Comparison of ENCODE assay signal across 26 cellular contexts in the genomic region with DNA sequence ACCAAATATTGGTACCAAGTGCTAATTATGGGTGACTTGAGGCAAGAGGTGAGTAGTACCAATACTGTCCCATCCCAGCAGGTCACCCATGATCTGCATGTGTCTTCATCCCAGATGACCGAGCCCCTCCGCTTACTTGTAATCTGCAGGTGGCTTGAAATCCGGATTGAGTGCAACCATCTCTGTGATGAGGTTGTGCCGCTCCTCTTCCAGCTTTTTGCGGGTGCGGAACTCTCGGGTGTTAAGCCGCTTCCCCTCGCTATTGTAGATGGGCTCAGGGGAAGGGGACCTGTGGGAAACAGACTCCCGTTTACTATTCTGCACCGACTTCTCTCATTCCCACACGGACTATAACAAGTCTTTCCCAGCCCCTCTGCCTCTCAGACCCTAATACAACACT. TPM values are rescaled to one million over a fixed set of nuclear protein-coding genes. Genes with fewer than 3 reads are reported as not detected.
DNase-seq lines count a peak whose midpoint lies in the region; ATAC-seq and TF ChIP-seq lines count a peak whose summit lies in the region.
"Had no signal": no experiment of that assay in that cellular context is flagged by ENCODE, and none has a peak within 500 bp of the region (broad histone marks: within the 10 kb centered on the region; RNA-seq: fewer than 3 reads in every experiment).

No MANE protein-coding gene starts in this region.

- no peak overlapping the region for H3K4me3 Mint-ChIP-seq in activated naive CD4-positive, alpha-beta T cell treated with anti-CD3 and anti-CD28 coated beads for 36 hours
- H3K4me3 Mint-ChIP-seq in IgD-negative memory B cell (peak overlapping the region in 3 of 4 donors; percentile 32 to 61 (median 57)), endothelial cell (ENCODE audit: unreplicated experiment) (peak overlapping the region; percentile 62)
- H3K4me3 Mint-ChIP-seq: nephron had no signal

- 92 to 96% (median 94%) methylated on average over 12 of the region's 12 CpGs for WGBS in spleen, 5 donors

- peaks cover 61 to 100% (median 90%) of the 10 kb centered on the region in 6 donors for H3K4me1 ChIP-seq in spleen

- H3K27ac ChIP-seq in spleen, result peak overlapping the region in 3 of 8 donors; percentile 82 to 100 (median 91)
- H3K27ac ChIP-seq: Peyer's patch, SJCRH30, tibial artery had no signal

- no peaks in the 10 kb centered on the region for H3K27me3 ChIP-seq in spleen (replicated peaks in 1 of 7)
- H3K27me3 ChIP-seq: esophagus muscularis mucosa, gastrocnemius medialis, Peyer's patch, SJCRH30, tibial artery had no signal

- no peak for TF ChIP-seq CTCF in endothelial cell (IDR thresholded peaks at IDR 0.05; ENCODE audit: unreplicated experiment)
- TF ChIP-seq CTCF in spleen (IDR thresholded peaks at IDR 0.05 in 8 of 11, conservative IDR thresholded peaks at IDR 0.05 in 3 of 11), result no peak

- no peaks in the 10 kb centered on the region for H3K9me3 ChIP-seq in spleen
- H3K9me3 ChIP-seq: esophagus muscularis mucosa, gastrocnemius medialis, Peyer's patch, SJCRH30, tibial artery had no signal

- no peaks in the 10 kb centered on the region for H3K27me3 Mint-ChIP-seq in activated naive CD4-positive, alpha-beta T cell treated with anti-CD3 and anti-CD28 coated beads for 36 hours (ENCODE audit: low read depth)
- no peaks in the 10 kb centered on the region for H3K27me3 Mint-ChIP-seq in IgD-negative memory B cell
- peaks cover 9% of the 10 kb centered on the region for H3K27me3 Mint-ChIP-seq in endothelial cell (ENCODE audit: unreplicated experiment)
- H3K27me3 Mint-ChIP-seq: CD4-positive, alpha-beta memory T cell had no signal

- CTCF ChIA-PET in activated naive CD4-positive, alpha-beta T cell treated with anti-CD3 and anti-CD28 coated beads for 36 hours (lab: Charles Lee), result interaction anchor here (0.5 to 2.3 kb wide), 2 partner anchors 10 to 471 kb away, joined by 3 to 6 read pairs; a partner anchor contains a TSS

- intact Hi-C loops in activated naive CD4-positive, alpha-beta T cell treated with anti-CD3 and anti-CD28 coated beads for 36 hours (cut with micrococcal nuclease), result no loop called here
- intact Hi-C loops in spleen (cut with DNase I; ENCODE audit: low total_unique reads), result no loop called here

- no peak overlapping the region for H3K4me3 ChIP-seq in spleen
- H3K4me3 ChIP-seq: esophagus muscularis mucosa, gastrocnemius medialis, Peyer's patch, SJCRH30, tibial artery had no signal

- H3K9me3 Mint-ChIP-seq in activated naive CD4-positive, alpha-beta T cell treated with anti-CD3 and anti-CD28 coated beads for 36 hours, result no peaks in the 10 kb centered on the region
- H3K9me3 Mint-ChIP-seq in IgD-negative memory B cell, result no peaks in the 10 kb centered on the region
- no peaks in the 10 kb centered on the region for H3K9me3 Mint-ChIP-seq in endothelial cell (ENCODE audit: unreplicated experiment)
- H3K9me3 Mint-ChIP-seq: nephron had no signal

- H3K4me1 Mint-ChIP-seq in activated naive CD4-positive, alpha-beta T cell treated with anti-CD3 and anti-CD28 coated beads for 36 hours (ENCODE audit: low read depth), result peaks cover 94% of the 10 kb centered on the region
- H3K4me1 Mint-ChIP-seq in IgD-negative memory B cell (peaks cover 34 to 62% (median 50%) of the 10 kb centered on the region in 3 donors), endothelial cell (ENCODE audit: unreplicated experiment) (peaks cover 37% of the 10 kb centered on the region)

- DNase-seq in activated naive CD4-positive, alpha-beta T cell treated with anti-CD3 and anti-CD28 coated beads for 36 hours, result no peak
- DNase-seq in activated naive CD4-positive, alpha-beta T cell treated with anti-CD3 and anti-CD28 coated beads, Interleukin-2, amount 50 U/mL, for 16 hours, result no peak
- DNase-seq in endothelial cell (ENCODE audit: low spot score) (no peak), spleen (peak; percentile 49)
- no peak for DNase-seq in stimulated activated CD4-positive, alpha-beta T cell treated with anti-CD3 and anti-CD28 coated beads, Interleukin-1b, Interleukin-23, amount 100 ng/mL, for 48 hours
- DNase-seq: activated CD4-positive, CD25-positive, alpha-beta regulatory T cell; cerebellar nuclear complex; DMS53; effector CD4-positive, alpha-beta T cell; GF-D8; kidney; mammary epithelial cell; NCI-H1105 treated with DMSO at 0.1 percent for 48 hours; NCI-H510A treated with DMSO at 0.1 percent for 48 hours; Peyer's patch; SJCRH30; stimulated activated naive CD8-positive, alpha-beta T cell treated with anti-CD3 and anti-CD28 coated beads, Interleukin-15, Interleukin-2, amounts not matched to agents 100 U/mL and 50 U/mL, for 24 hours; T-helper 9 cell had no signal

- ATAC-seq in HG03095 (IDR thresholded peaks at IDR 0.05; ENCODE audit: unreplicated experiment), result no peak
- ATAC-seq in HG03097 (IDR thresholded peaks at IDR 0.05; ENCODE audit: low FRiP score, unreplicated experiment), result no peak
- ATAC-seq: gastrocnemius medialis; stimulated activated naive CD8-positive, alpha-beta T cell treated with anti-CD3 and anti-CD28 coated beads, Interleukin-15, Interleukin-2, amounts not matched to agents 100 U/mL and 50 U/mL, for 24 hours had no signal

- H3K36me3 ChIP-seq in spleen, result peaks cover 11 to 100% (median 98%) of the 10 kb centered on the region in 6 donors

- no peak for TF ChIP-seq POLR2A in spleen (IDR thresholded peaks at IDR 0.05)

- H3K27ac Mint-ChIP-seq in activated naive CD4-positive, alpha-beta T cell treated with anti-CD3 and anti-CD28 coated beads for 36 hours, result peak overlapping the region; percentile 95
- H3K27ac Mint-ChIP-seq in IgD-negative memory B cell (peak overlapping the region in 1 of 3 donors; percentile 89), endothelial cell (ENCODE audit: unreplicated experiment) (peak overlapping the region; percentile 12)
- H3K27ac Mint-ChIP-seq: nephron had no signal

- H3K36me3 Mint-ChIP-seq in activated naive CD4-positive, alpha-beta T cell treated with anti-CD3 and anti-CD28 coated beads for 36 hours (ENCODE audit: low read depth), result peaks cover 84% of the 10 kb centered on the region
- H3K36me3 Mint-ChIP-seq in IgD-negative memory B cell (peaks cover 14% of the 10 kb centered on the region), endothelial cell (ENCODE audit: low read depth, unreplicated experiment) (peaks cover 82% of the 10 kb centered on the region)

RNA-seq across cellular contexts. Expression of a gene that starts 8.2 kb away (rescaled TPM):
- 100 to 1,000 TPM; 303 to 320 TPM for total RNA-seq in activated naive CD4-positive, alpha-beta T cell treated with anti-CD3 and anti-CD28 coated beads for 36 hours
- 170 TPM for polyA plus RNA-seq in IgD-negative memory B cell
- 322 TPM for total RNA-seq in endothelial cell (ENCODE audit: unreplicated experiment)
- 100 to 1,000 TPM; 359 to 585 (median 458) TPM for total RNA-seq in spleen
- polyA plus RNA-seq in spleen, result 100 to 1,000 TPM in 2 of 3 donors, 10 to 100 TPM in 1; 54.2 to 140 (median 121) TPM

RNA-seq across cellular contexts. Expression of a gene that starts 10.3 kb away (rescaled TPM):
- under 1 TPM; 0.64 to 0.89 TPM for total RNA-seq in activated naive CD4-positive, alpha-beta T cell treated with anti-CD3 and anti-CD28 coated beads for 36 hours
- polyA plus RNA-seq in IgD-negative memory B cell (2.0 TPM), spleen (1 to 10 TPM; 1.7 to 2.4 (median 2.1) TPM)
- total RNA-seq in endothelial cell (ENCODE audit: unreplicated experiment) (0.26 TPM), spleen (1 to 10 TPM; 2.7 to 7.2 (median 5.1) TPM)

RNA-seq across cellular contexts. Expression of a gene that starts 26.2 kb away (rescaled TPM):
- total RNA-seq in activated naive CD4-positive, alpha-beta T cell treated with anti-CD3 and anti-CD28 coated beads for 36 hours, result 1 to 10 TPM; 5.2 to 5.6 TPM
- polyA plus RNA-seq in IgD-negative memory B cell, result 350 TPM
- 139 TPM for total RNA-seq in endothelial cell (ENCODE audit: unreplicated experiment)
- 100 to 1,000 TPM; 148 to 242 (median 206) TPM for total RNA-seq in spleen
- polyA plus RNA-seq in spleen, result 100 to 1,000 TPM; 216 to 283 (median 252) TPM
- polyA plus RNA-seq: mammary epithelial cell had no signal

RNA-seq across cellular contexts. Expression of a gene that starts 32.9 kb away (rescaled TPM):
- 10 to 100 TPM; 69.5 to 73.9 TPM for total RNA-seq in activated naive CD4-positive, alpha-beta T cell treated with anti-CD3 and anti-CD28 coated beads for 36 hours
- 68.1 TPM for polyA plus RNA-seq in IgD-negative memory B cell
- 202 TPM for total RNA-seq in endothelial cell (ENCODE audit: unreplicated experiment)
- total RNA-seq in spleen, result 100 to 1,000 TPM in 1 of 7 donors, 10 to 100 TPM in 6; 41.5 to 106 (median 57.4) TPM
- 10 to 100 TPM; 40.8 to 70.8 (median 63.8) TPM for polyA plus RNA-seq in spleen

RNA-seq across cellular contexts. Expression of a gene that starts 40.2 kb away (rescaled TPM):
- 10 to 100 TPM; 23.9 TPM for total RNA-seq in activated naive CD4-positive, alpha-beta T cell treated with anti-CD3 and anti-CD28 coated beads for 36 hours
- polyA plus RNA-seq in IgD-negative memory B cell, result 36.4 TPM
- total RNA-seq in endothelial cell (ENCODE audit: unreplicated experiment), result 56.3 TPM
- total RNA-seq in spleen, result 10 to 100 TPM; 20.1 to 33.6 (median 28.2) TPM
- 10 to 100 TPM; 17.8 to 27.6 (median 20.5) TPM for polyA plus RNA-seq in spleen

Comparison
In these comparisons a context has a peak if more than half of its experiments do, and no peak if none do; other contexts are left out.
1. RNA of a gene that starts 26.2 kb away (total RNA-seq): 148 to 242 TPM in spleen and 139 TPM in endothelial cell (single experiment); 5.2 to 5.6 TPM in activated naive CD4-positive, alpha-beta T cell treated with anti-CD3 and anti-CD28 coated beads for 36 hours; every median in the first group is over 10 times any median in the second.